Comparison of ENCODE assay signal across 24 cellular contexts in genomic region chr7:94618134-94618533, GRCh38.
"Had no signal": no experiment of that assay in that cellular context is flagged by ENCODE, and none has a peak within 500 bp of the region (broad histone marks: within the 10 kb centered on the region; RNA-seq: fewer than 3 reads in every experiment).

No MANE protein-coding gene starts in this region.

- H3K27me3 ChIP-seq: dorsolateral prefrontal cortex, gastrocnemius medialis, heart left ventricle, hepatocyte, left lung, ovary, sigmoid colon, spleen, stomach, thyroid gland, vagina had no signal

- H3K36me3 ChIP-seq: gastrocnemius medialis, left lung, ovary, thyroid gland, vagina had no signal

- H3K27ac ChIP-seq: dorsolateral prefrontal cortex, gastrocnemius medialis, heart left ventricle, hepatocyte, left lung, ovary, psoas muscle, sigmoid colon, skin epidermis, spleen, stomach, thyroid gland, vagina had no signal

- H3K4me3 ChIP-seq: dorsolateral prefrontal cortex, gastrocnemius medialis, heart left ventricle, hepatocyte, left lung, mucosa of descending colon, ovary, psoas muscle, sigmoid colon, skin epidermis, spleen, stomach, thyroid gland, vagina had no signal

- H3K79me2 ChIP-seq: hepatocyte had no signal

- H3K4me2 ChIP-seq: hepatocyte had no signal

- H2AFZ ChIP-seq: hepatocyte had no signal

- H3K9me3 ChIP-seq: gastrocnemius medialis, heart left ventricle, left lung, mucosa of descending colon, ovary, psoas muscle, sigmoid colon, spleen, stomach, thyroid gland, vagina had no signal

- DNase-seq: dorsolateral prefrontal cortex; effector CD4-positive, alpha-beta T cell; gastrocnemius medialis; heart left ventricle; left cardiac atrium; left lung; mesenchymal stem cell; mucosa of descending colon; naive thymus-derived CD8-positive, alpha-beta T cell; occipital lobe; ovary; posterior cingulate gyrus; psoas muscle; right cardiac atrium; sigmoid colon; spleen; stimulated activated CD4-positive, alpha-beta T cell treated with anti-CD3 and anti-CD28 coated beads, Interleukin-4, amount 100 ng/mL, for 1 hour; stimulated activated CD8-positive, alpha-beta memory T cell treated with anti-CD3 and anti-CD28 coated beads, Interleukin-4, amount 100 ng/mL, for 48 hours; stimulated activated naive CD4-positive, alpha-beta T cell treated with Interleukin-2 at 50 U/mL for 16 hours; stomach; thyroid gland had no signal
